Comparison of ENCODE assay signal across 1 cellular context in the genomic region with DNA sequence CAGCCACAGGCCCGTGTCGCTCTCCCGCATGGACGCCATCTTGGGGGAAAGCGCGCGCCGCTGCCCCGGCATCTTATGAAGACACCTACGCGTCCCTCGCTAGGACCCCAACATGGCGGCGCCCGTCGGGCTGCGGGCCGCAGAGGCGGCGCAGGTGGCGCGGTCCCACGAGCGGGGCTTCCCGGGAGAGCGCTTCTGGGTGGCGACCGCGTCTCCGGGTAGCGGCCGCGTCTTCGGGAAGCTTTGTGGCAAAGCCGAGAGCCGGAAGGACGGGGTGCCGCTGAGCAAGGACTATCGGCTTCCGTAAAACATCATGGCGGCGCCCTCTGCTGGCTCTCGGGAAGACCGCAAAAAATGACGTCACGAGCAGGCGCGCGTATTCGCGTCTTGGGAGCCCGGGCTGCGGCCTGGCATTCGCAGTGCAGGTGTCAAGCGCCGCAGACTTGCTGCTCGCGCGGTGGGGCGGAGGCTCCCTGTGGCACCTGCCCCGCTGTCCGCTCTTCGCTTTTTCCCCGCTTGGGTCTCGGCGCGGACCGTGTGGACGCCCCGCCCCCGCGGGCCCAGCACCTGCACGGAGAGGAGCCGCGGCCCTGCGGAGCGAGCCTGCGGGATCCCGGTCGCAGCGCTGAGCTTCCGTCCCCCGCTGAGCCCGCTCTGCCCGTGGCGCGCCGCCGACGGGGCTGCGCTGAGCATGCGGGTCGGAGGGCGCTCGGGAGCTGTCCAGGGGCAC.
A peak's percentile ranks its signal among the peaks of the same experiment; 100 is the strongest.
TF ChIP-seq lines count a peak whose summit lies in the region.

TSS of gene NELFA (minus strand) at position 54 of the 730 bp plus-strand sequence. CDS start at position 39, 15 bp downstream.

TF ChIP-seq in HCT116, 20 proteins besides CTCF, POLR2A, EP300 and RAD21 (continued from another document):
- no peak; the same call in 1 of the 2 replicates for TF ChIP-seq REST (IDR thresholded peaks at IDR 0.05; ENCODE audit: low read depth)
- no peak for TF ChIP-seq ATF3 (IDR thresholded peaks at IDR 0.05)
- peak; percentile 72 for TF ChIP-seq TCF7L2 (IDR thresholded peaks at IDR 0.05; ENCODE audit: borderline replicate concordance, extremely low read depth, insufficient read depth, insufficient read length)
- TF ChIP-seq EZH2phosphoT487 (IDR thresholded peaks at IDR 0.05; ENCODE audit: borderline replicate concordance), result no peak
- peak; percentile 56 for TF ChIP-seq ZBTB33 (IDR thresholded peaks at IDR 0.05; ENCODE audit: extremely low read depth, insufficient replicate concordance, low read length)
